Comparison of ENCODE assay signal across 2 cellular contexts in the genomic region with DNA sequence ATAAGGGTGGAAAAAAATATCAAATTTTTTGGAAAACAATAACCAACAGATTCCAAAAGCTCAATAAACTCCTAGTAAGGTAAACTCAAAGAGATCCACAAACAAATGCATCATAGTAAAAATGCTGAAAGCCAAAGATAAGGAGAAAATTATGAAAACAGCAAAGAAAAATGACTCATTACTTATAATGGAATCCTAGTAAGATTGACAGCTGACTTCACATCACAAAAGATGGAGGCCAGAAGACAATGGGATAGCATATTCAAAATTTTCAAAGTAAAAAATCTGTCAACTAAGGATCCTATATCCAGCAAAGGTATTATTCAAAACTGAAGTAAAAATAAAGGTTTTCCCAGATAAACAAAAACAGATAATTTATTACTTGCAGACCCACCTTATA.
TF ChIP-seq lines count a peak whose summit lies in the region.

No MANE protein-coding gene starts in this region.

TF ChIP-seq in HepG2, 621 proteins besides CTCF, POLR2A, EP300 and RAD21:
- TF ChIP-seq, protein P1, sequence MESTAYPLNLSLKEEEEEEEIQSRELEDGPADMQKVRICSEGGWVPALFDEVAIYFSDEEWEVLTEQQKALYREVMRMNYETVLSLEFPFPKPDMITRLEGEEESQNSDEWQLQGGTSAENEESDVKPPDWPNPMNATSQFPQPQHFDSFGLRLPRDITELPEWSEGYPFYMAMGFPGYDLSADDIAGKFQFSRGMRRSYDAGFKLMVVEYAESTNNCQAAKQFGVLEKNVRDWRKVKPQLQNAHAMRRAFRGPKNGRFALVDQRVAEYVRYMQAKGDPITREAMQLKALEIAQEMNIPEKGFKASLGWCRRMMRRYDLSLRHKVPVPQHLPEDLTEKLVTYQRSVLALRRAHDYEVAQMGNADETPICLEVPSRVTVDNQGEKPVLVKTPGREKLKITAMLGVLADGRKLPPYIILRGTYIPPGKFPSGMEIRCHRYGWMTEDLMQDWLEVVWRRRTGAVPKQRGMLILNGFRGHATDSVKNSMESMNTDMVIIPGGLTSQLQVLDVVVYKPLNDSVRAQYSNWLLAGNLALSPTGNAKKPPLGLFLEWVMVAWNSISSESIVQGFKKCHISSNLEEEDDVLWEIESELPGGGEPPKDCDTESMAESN (CRISPR knock-in tag; conservative IDR thresholded peaks at IDR 0.05): 0 out of 2 replicates have a peak, but pooled peaks have one; percentile 43
- no peak for TF ChIP-seq ZNF10 (CRISPR knock-in tag; IDR thresholded peaks at IDR 0.05; ENCODE audit: borderline replicate concordance, low read depth)
- TF ChIP-seq ZNF350 (CRISPR knock-in tag; IDR thresholded peaks at IDR 0.05; ENCODE audit: borderline replicate concordance, low read depth): no peak
- TF ChIP-seq ZNF317 (CRISPR knock-in tag; IDR thresholded peaks at IDR 0.05): peak; percentile 100
TF ChIP-seq in HepG2: peak in this region for 2.

TF ChIP-seq in GM12878, 131 proteins besides CTCF, POLR2A, EP300 and RAD21 (continued from another document):
- TF ChIP-seq, protein P2, sequence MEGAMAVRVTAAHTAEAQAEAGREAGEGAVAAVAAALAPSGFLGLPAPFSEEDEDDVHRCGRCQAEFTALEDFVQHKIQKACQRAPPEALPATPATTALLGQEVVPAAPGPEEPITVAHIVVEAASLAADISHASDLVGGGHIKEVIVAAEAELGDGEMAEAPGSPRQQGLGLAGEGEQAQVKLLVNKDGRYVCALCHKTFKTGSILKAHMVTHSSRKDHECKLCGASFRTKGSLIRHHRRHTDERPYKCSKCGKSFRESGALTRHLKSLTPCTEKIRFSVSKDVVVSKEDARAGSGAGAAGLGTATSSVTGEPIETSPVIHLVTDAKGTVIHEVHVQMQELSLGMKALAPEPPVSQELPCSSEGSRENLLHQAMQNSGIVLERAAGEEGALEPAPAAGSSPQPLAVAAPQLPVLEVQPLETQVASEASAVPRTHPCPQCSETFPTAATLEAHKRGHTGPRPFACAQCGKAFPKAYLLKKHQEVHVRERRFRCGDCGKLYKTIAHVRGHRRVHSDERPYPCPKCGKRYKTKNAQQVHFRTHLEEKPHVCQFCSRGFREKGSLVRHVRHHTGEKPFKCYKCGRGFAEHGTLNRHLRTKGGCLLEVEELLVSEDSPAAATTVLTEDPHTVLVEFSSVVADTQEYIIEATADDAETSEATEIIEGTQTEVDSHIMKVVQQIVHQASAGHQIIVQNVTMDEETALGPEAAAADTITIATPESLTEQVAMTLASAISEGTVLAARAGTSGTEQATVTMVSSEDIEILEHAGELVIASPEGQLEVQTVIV (IDR thresholded peaks at IDR 0.05; ENCODE audit: borderline replicate concordance, partially characterized antibody): no peak
- TF ChIP-seq, protein P3, sequence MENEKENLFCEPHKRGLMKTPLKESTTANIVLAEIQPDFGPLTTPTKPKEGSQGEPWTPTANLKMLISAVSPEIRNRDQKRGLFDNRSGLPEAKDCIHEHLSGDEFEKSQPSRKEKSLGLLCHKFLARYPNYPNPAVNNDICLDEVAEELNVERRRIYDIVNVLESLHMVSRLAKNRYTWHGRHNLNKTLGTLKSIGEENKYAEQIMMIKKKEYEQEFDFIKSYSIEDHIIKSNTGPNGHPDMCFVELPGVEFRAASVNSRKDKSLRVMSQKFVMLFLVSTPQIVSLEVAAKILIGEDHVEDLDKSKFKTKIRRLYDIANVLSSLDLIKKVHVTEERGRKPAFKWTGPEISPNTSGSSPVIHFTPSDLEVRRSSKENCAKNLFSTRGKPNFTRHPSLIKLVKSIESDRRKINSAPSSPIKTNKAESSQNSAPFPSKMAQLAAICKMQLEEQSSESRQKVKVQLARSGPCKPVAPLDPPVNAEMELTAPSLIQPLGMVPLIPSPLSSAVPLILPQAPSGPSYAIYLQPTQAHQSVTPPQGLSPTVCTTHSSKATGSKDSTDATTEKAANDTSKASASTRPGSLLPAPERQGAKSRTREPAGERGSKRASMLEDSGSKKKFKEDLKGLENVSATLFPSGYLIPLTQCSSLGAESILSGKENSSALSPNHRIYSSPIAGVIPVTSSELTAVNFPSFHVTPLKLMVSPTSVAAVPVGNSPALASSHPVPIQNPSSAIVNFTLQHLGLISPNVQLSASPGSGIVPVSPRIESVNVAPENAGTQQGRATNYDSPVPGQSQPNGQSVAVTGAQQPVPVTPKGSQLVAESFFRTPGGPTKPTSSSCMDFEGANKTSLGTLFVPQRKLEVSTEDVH (IDR thresholded peaks at IDR 0.05; ENCODE audit: low read depth, partially characterized antibody): no peak
- TF ChIP-seq CBX5 (IDR thresholded peaks at IDR 0.05; ENCODE audit: low read depth) (0 out of 2 replicates have a peak, but pooled peaks have one; percentile 55), MTA3 (IDR thresholded peaks at IDR 0.05; ENCODE audit: borderline replicate concordance, low read length) (no peak), MYC (IDR thresholded peaks at IDR 0.05; ENCODE audit: insufficient read depth, insufficient read length, insufficient replicate concordance, low read length, severe bottlenecking) (no peak)
- TF ChIP-seq, protein P4, sequence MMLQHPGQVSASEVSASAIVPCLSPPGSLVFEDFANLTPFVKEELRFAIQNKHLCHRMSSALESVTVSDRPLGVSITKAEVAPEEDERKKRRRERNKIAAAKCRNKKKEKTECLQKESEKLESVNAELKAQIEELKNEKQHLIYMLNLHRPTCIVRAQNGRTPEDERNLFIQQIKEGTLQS (IDR thresholded peaks at IDR 0.05; ENCODE audit: borderline replicate concordance, extremely low read depth, low read depth, low read length): no peak
